Comparison of ENCODE assay signal across 8 cellular contexts in genomic region chr1:193417945-193418744, GRCh38.
DNase-seq lines count a peak whose midpoint lies in the region; ATAC-seq and TF ChIP-seq lines count a peak whose summit lies in the region.

No MANE protein-coding gene starts in this region.

- H3K4me1 ChIP-seq in CD4-positive, CD25-positive, alpha-beta regulatory T cell (ENCODE audit: control insufficient read depth, insufficient read depth, low read length, poor library complexity, severe bottlenecking), result peaks cover 24% of the 10 kb centered on the region
- H3K4me1 ChIP-seq in OCI-LY7 (ENCODE audit: insufficient read depth, low read length, poor library complexity, severe bottlenecking), result peaks cover 16% of the 10 kb centered on the region

- H4K20me1 ChIP-seq in OCI-LY7 (ENCODE audit: insufficient read depth, low read length), result no peaks in the 10 kb centered on the region

- H3K27me3 ChIP-seq in CD4-positive, CD25-positive, alpha-beta regulatory T cell (ENCODE audit: control insufficient read depth, insufficient read depth, low read length), result no peaks in the 10 kb centered on the region

- H3K4me3 ChIP-seq in CD4-positive, CD25-positive, alpha-beta regulatory T cell (ENCODE audit: low read depth, low read length), result peak overlapping the region; percentile 93
- H3K4me3 ChIP-seq in OCI-LY7 (ENCODE audit: low read depth, low read length, poor library complexity, severe bottlenecking), result peak overlapping the region; percentile 16

- H3K36me3 Mint-ChIP-seq in CD4-positive, CD25-positive, alpha-beta regulatory T cell, result peaks cover 8% of the 10 kb centered on the region
- no peaks in the 10 kb centered on the region for H3K36me3 Mint-ChIP-seq in nephron progenitor cell (ENCODE audit: low read depth)

- no peaks in the 10 kb centered on the region for H3K36me3 ChIP-seq in CD4-positive, CD25-positive, alpha-beta regulatory T cell (ENCODE audit: control insufficient read depth, insufficient read depth, low read length)
- no peaks in the 10 kb centered on the region for H3K36me3 ChIP-seq in OCI-LY7 (ENCODE audit: insufficient read depth, low read length)

- H2AFZ ChIP-seq in OCI-LY7 (ENCODE audit: low read length), result peak overlapping the region; percentile 97

- intact Hi-C loops in OCI-LY7 (cut with micrococcal nuclease; ENCODE audit: unreplicated experiment), result no loop called here

- peaks cover 27 to 58% (median 41%) of the 10 kb centered on the region in 4 donors for H3K4me1 Mint-ChIP-seq in CD4-positive, CD25-positive, alpha-beta regulatory T cell
- H3K4me1 Mint-ChIP-seq in nephron progenitor cell, result peaks cover 30% of the 10 kb centered on the region

- H3K9me2 ChIP-seq in OCI-LY7 (ENCODE audit: insufficient read depth, low read length), result no peaks in the 10 kb centered on the region

- CTCF ChIA-PET in OCI-LY7 (lab: Charles Lee; ENCODE audit: unreplicated experiment), result no interaction called here

- H3K79me2 ChIP-seq in OCI-LY7 (ENCODE audit: insufficient read depth, low read depth, low read length), result no peaks in the 10 kb centered on the region

- peak overlapping the region; percentile 24 for H3K27ac ChIP-seq in CD4-positive, CD25-positive, alpha-beta regulatory T cell (ENCODE audit: insufficient read depth, low read length, poor library complexity, severe bottlenecking)
- H3K27ac ChIP-seq in OCI-LY7 (ENCODE audit: low read depth, low read length, poor library complexity, severe bottlenecking), result no peak overlapping the region

- H3K4me3 Mint-ChIP-seq in CD4-positive, CD25-positive, alpha-beta regulatory T cell, result peak overlapping the region; percentile 81 to 94 (median 85)
- no peak overlapping the region for H3K4me3 Mint-ChIP-seq in nephron progenitor cell

- H3K27me3 Mint-ChIP-seq in CD4-positive, CD25-positive, alpha-beta regulatory T cell, result no peaks in the 10 kb centered on the region
- H3K27me3 Mint-ChIP-seq in nephron progenitor cell (ENCODE audit: low read depth, poor library complexity), result peaks cover 5% of the 10 kb centered on the region

- peak overlapping the region; percentile 86 to 96 (median 96) for H3K27ac Mint-ChIP-seq in CD4-positive, CD25-positive, alpha-beta regulatory T cell
- H3K27ac Mint-ChIP-seq in nephron progenitor cell, result peak overlapping the region; percentile 13

- ATAC-seq in CD4-positive, CD25-positive, alpha-beta regulatory T cell (ENCODE audit: low read depth in 2 of 2), result peak; percentile 72 to 76
- peak; percentile 75 for ATAC-seq in GM21786 (IDR thresholded peaks at IDR 0.05; ENCODE audit: unreplicated experiment)

- H3K9me3 ChIP-seq in CD4-positive, CD25-positive, alpha-beta regulatory T cell (ENCODE audit: control insufficient read depth in 2 of 2, low read length in 2 of 2), result no peaks in the 10 kb centered on the region
- no peaks in the 10 kb centered on the region for H3K9me3 ChIP-seq in OCI-LY7 (ENCODE audit: low read length)

- peak overlapping the region; percentile 63 for H3K4me2 ChIP-seq in OCI-LY7 (ENCODE audit: low read length)

- TF ChIP-seq CTCF in OCI-LY7 (conservative IDR thresholded peaks at IDR 0.05; ENCODE audit: low read length) (no peak), nephron progenitor cell (IDR thresholded peaks at IDR 0.05) (no peak)

- peak in 2 of 3 donors; percentile 51 to 80 for DNase-seq in CD4-positive, CD25-positive, alpha-beta regulatory T cell
- DNase-seq in OCI-LY7 (ENCODE audit: low spot score), result no peak
- DNase-seq in dermis blood vessel endothelial cell, result peak; percentile 44
- no peak for DNase-seq in nephron progenitor cell
- no peak for DNase-seq in NCI-H446 treated with DMSO at 0.1 percent for 48 hours (lab: John Stamatoyannopoulos, UW)
- DNase-seq in activated CD4-positive, CD25-positive, alpha-beta regulatory T cell (lab: John Stamatoyannopoulos, UW), result no peak
- DNase-seq in DMS79 treated with DMSO at 0.1 percent for 48 hours (lab: John Stamatoyannopoulos, UW), result no peak

- POLR2A ChIA-PET in OCI-LY7 (lab: Charles Lee), result interaction anchor here (0.6 to 1.0 kb wide), 2 partner anchors 57 to 663 kb away, joined by 3 read pairs; no protein-coding TSS in a partner anchor

- peaks cover 1 to 6% (median 2%) of the 10 kb centered on the region in 7 donors for H3K9me3 Mint-ChIP-seq in CD4-positive, CD25-positive, alpha-beta regulatory T cell
- no peaks in the 10 kb centered on the region for H3K9me3 Mint-ChIP-seq in nephron progenitor cell

- no TSS peak for BruUV-seq in OCI-LY7 (replicated peaks; lab: Mats Ljungman, UMichigan)

Comparison
In these comparisons a context has a peak if more than half of its experiments do, and no peak if none do; other contexts are left out.
1. DNase-seq: peak in CD4-positive, CD25-positive, alpha-beta regulatory T cell (2 of 3) and dermis blood vessel endothelial cell (single experiment); none in OCI-LY7 (single experiment), nephron progenitor cell (single experiment), NCI-H446 treated with DMSO at 0.1 percent for 48 hours (single experiment), activated CD4-positive, CD25-positive, alpha-beta regulatory T cell (0 of 4) and DMS79 treated with DMSO at 0.1 percent for 48 hours (single experiment).